In the genomic region with DNA sequence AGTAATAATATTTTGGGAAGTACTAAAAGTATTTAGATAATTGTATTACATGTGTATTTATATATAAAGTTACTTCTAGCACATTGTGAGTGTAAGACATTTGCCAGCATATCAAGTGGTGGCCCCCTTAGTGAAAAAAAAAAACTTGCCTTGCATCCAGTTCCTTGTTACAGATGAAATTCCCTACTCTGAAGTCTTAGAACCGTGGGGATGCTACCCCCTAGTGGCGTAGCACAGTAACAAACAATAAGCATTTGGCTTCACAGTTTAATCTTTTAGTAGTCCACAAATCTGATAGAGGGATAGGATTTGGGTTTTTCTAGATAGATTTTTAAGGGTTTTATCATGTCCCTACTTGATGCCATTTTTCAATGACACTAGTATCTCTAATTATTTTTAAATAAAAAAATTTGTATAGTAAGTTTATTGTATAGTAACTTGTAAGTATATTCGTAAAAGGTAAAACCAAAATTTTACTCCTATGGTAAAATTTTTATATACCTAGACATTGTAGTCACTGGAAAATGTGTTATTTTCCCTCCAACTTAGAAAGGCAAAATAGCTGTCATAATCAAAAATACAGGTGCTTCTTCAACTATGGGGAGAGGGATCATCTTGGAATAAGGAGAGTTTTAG, we compare ENCODE assay signal across 8 cellular contexts. TPM values are rescaled to one million over a fixed set of nuclear protein-coding genes. Genes with fewer than 3 reads are reported as not detected.
DNase-seq lines count a peak whose midpoint lies in the region; ATAC-seq and TF ChIP-seq lines count a peak whose summit lies in the region.

No MANE protein-coding gene starts in this region.

- CTCF ChIA-PET in activated CD4-positive, alpha-beta T cell treated with anti-CD3 and anti-CD28 coated beads, Interleukin-2, amount 10 ng/mL, durations not matched to agents 7 days and 5 days (lab: Charles Lee), result interaction anchor here (0.6 to 2.5 kb wide), 12 partner anchors 9 to 398 kb away, joined by 3 to 9 read pairs (median 4); partner anchors contain the start of gene TRIM59

- H3K4me3 ChIP-seq in AG09309 (ENCODE audit: control insufficient read depth, low read depth, low read length) (no peak overlapping the region), dorsolateral prefrontal cortex (no peak overlapping the region)

- ATAC-seq in GM18868 (IDR thresholded peaks at IDR 0.05; ENCODE audit: unreplicated experiment) (peak; percentile 89), HG03565 (IDR thresholded peaks at IDR 0.05; ENCODE audit: unreplicated experiment) (peak; percentile 78)

- H3K27ac ChIP-seq in dorsolateral prefrontal cortex, result peak overlapping the region in 11 of 59 donors; percentile 7 to 57 (median 35)

- no peak overlapping the region for H3K27ac Mint-ChIP-seq in activated CD4-positive, alpha-beta T cell treated with anti-CD3 and anti-CD28 coated beads, Interleukin-2, amount 10 ng/mL, durations not matched to agents 7 days and 5 days

- no peaks in the 10 kb centered on the region for H3K9me3 Mint-ChIP-seq in activated CD4-positive, alpha-beta T cell treated with anti-CD3 and anti-CD28 coated beads, Interleukin-2, amount 10 ng/mL, durations not matched to agents 7 days and 5 days

- H3K4me1 Mint-ChIP-seq in activated CD4-positive, alpha-beta T cell treated with anti-CD3 and anti-CD28 coated beads, Interleukin-2, amount 10 ng/mL, durations not matched to agents 7 days and 5 days, result peaks cover 50% of the 10 kb centered on the region

- no peaks in the 10 kb centered on the region for H3K27me3 ChIP-seq in dorsolateral prefrontal cortex

- H3K4me3 Mint-ChIP-seq in activated CD4-positive, alpha-beta T cell treated with anti-CD3 and anti-CD28 coated beads, Interleukin-2, amount 10 ng/mL, durations not matched to agents 7 days and 5 days, result no peak overlapping the region

- intact Hi-C loops in dorsolateral prefrontal cortex (cut with DNase I), result loop anchor here (5.0 to 10.0 kb wide), 4 partner anchors 71 to 381 kb away; no protein-coding TSS in a partner anchor

- peak; percentile 56 for DNase-seq in AG09309 (ENCODE audit: low read depth)
- peak; percentile 34 for DNase-seq in NCI-H748 treated with DMSO at 0.1 percent for 48 hours (lab: John Stamatoyannopoulos, UW)
- DNase-seq in activated CD4-positive, alpha-beta T cell treated with anti-CD3 and anti-CD28 coated beads, Interleukin-2, amount 10 ng/mL, durations not matched to agents 7 days and 5 days, result peak; percentile 75
- DNase-seq in dorsolateral prefrontal cortex, result peak in 5 of 10 donors; percentile 45 to 75 (median 61)
- peak; percentile 87 for DNase-seq in medulla oblongata (ENCODE audit: extremely low spot score)
- DNase-seq in stimulated activated CD8-positive, alpha-beta memory T cell treated with anti-CD3 and anti-CD28 coated beads, Interleukin-4, amount 100 ng/mL, for 24 hours (ENCODE audit: low read depth), result peak; percentile 22

- peak; percentile 81 for TF ChIP-seq CTCF in AG09309 (IDR thresholded peaks at IDR 0.05; ENCODE audit: control insufficient read depth, insufficient read depth, low read depth, low read length, missing control alignments)
- peak; percentile 79 to 99 (median 90) for TF ChIP-seq CTCF in dorsolateral prefrontal cortex (IDR thresholded peaks at IDR 0.05 in 54 of 56, conservative IDR thresholded peaks at IDR 0.05 in 2 of 56; ENCODE audit: low read depth in 1 of 56, partially characterized antibody in 56 of 56)

- H3K27me3 Mint-ChIP-seq in activated CD4-positive, alpha-beta T cell treated with anti-CD3 and anti-CD28 coated beads, Interleukin-2, amount 10 ng/mL, durations not matched to agents 7 days and 5 days, result no peaks in the 10 kb centered on the region

- peaks cover 59% of the 10 kb centered on the region for H3K36me3 Mint-ChIP-seq in activated CD4-positive, alpha-beta T cell treated with anti-CD3 and anti-CD28 coated beads, Interleukin-2, amount 10 ng/mL, durations not matched to agents 7 days and 5 days (ENCODE audit: low read depth)

- POLR2A ChIA-PET in activated CD4-positive, alpha-beta T cell treated with anti-CD3 and anti-CD28 coated beads, Interleukin-2, amount 10 ng/mL, durations not matched to agents 7 days and 5 days (lab: Charles Lee), result no interaction called here

RNA-seq across cellular contexts. Expression of gene SMC4, which starts 14.3 kb away (rescaled TPM):
- total RNA-seq in activated CD4-positive, alpha-beta T cell treated with anti-CD3 and anti-CD28 coated beads, Interleukin-2, amount 10 ng/mL, durations not matched to agents 7 days and 5 days, result 100 to 1,000 TPM; 282 to 309 TPM
- 10 to 100 TPM in 71 of 120 experiments, 1 to 10 TPM in 49; 4.6 to 19.0 (median 10.7) TPM for total RNA-seq in dorsolateral prefrontal cortex

RNA-seq across cellular contexts. Expression of gene IFT80, which starts 14.7 kb away (rescaled TPM):
- 10 to 100 TPM; 30.9 to 35.0 TPM for total RNA-seq in activated CD4-positive, alpha-beta T cell treated with anti-CD3 and anti-CD28 coated beads, Interleukin-2, amount 10 ng/mL, durations not matched to agents 7 days and 5 days
- total RNA-seq in dorsolateral prefrontal cortex, result 100 to 1,000 TPM in 4 of 120 experiments, 10 to 100 TPM in 116; 30.1 to 114 (median 63.1) TPM

RNA-seq across cellular contexts. Expression of gene TRIM59, which starts 35.9 kb away (rescaled TPM):
- total RNA-seq in activated CD4-positive, alpha-beta T cell treated with anti-CD3 and anti-CD28 coated beads, Interleukin-2, amount 10 ng/mL, durations not matched to agents 7 days and 5 days, result 10 to 100 TPM; 58.2 to 79.8 TPM
- total RNA-seq in dorsolateral prefrontal cortex, result 10 to 100 TPM in 102 of 120 experiments, 1 to 10 TPM in 18; 3.4 to 93.5 (median 23.5) TPM

Comparison
In these comparisons a context has a peak if more than half of its experiments do, and no peak if none do; other contexts are left out.
1. RNA of gene SMC4, which starts 14.3 kb away (total RNA-seq): 282 to 309 TPM in activated CD4-positive, alpha-beta T cell treated with anti-CD3 and anti-CD28 coated beads, Interleukin-2, amount 10 ng/mL, durations not matched to agents 7 days and 5 days; 4.6 to 19.0 TPM in dorsolateral prefrontal cortex; every median in the first group is over 10 times any median in the second.